ENCODE assay signal across 1 cellular context in genomic region chr10:104664205-104664604, GRCh38.
TF ChIP-seq lines count a peak whose summit lies in the region.

No MANE protein-coding gene starts in this region.

TF ChIP-seq in GM12878, 131 proteins besides CTCF, POLR2A, EP300 and RAD21:
- TF ChIP-seq SREBF2 (IDR thresholded peaks at IDR 0.05; ENCODE audit: low read length) (no peak), JUND (IDR thresholded peaks at IDR 0.05; ENCODE audit: low read depth, low read length) (no peak), SPI1 (IDR thresholded peaks at IDR 0.05; ENCODE audit: borderline replicate concordance, insufficient read depth, low read depth, low read length) (no peak), BMI1 (IDR thresholded peaks at IDR 0.05; ENCODE audit: borderline replicate concordance) (no peak), RAD51 (IDR thresholded peaks at IDR 0.05) (no peak), NR2C2 (IDR thresholded peaks at IDR 0.05; ENCODE audit: borderline replicate concordance, control insufficient read depth, insufficient read length, low read depth) (no peak), POLR2AphosphoS2 (IDR thresholded peaks at IDR 0.05; ENCODE audit: low read depth, low read length) (no peak), ZNF24 (IDR thresholded peaks at IDR 0.05) (no peak), SP1 (IDR thresholded peaks at IDR 0.05; ENCODE audit: low read depth, low read length) (no peak), MTA2 (IDR thresholded peaks at IDR 0.05; ENCODE audit: low read depth) (no peak), SKIL (IDR thresholded peaks at IDR 0.05; ENCODE audit: low read depth, poor library complexity, severe bottlenecking) (no peak), RELA (IDR thresholded peaks at IDR 0.05; ENCODE audit: borderline replicate concordance, partially characterized antibody) (no peak), SREBF1 (IDR thresholded peaks at IDR 0.05; ENCODE audit: low read length) (no peak), SIN3A (IDR thresholded peaks at IDR 0.05; ENCODE audit: low read depth, low read length) (no peak), IRF5 (IDR thresholded peaks at IDR 0.05; ENCODE audit: borderline replicate concordance) (no peak)
